In the genomic region with DNA sequence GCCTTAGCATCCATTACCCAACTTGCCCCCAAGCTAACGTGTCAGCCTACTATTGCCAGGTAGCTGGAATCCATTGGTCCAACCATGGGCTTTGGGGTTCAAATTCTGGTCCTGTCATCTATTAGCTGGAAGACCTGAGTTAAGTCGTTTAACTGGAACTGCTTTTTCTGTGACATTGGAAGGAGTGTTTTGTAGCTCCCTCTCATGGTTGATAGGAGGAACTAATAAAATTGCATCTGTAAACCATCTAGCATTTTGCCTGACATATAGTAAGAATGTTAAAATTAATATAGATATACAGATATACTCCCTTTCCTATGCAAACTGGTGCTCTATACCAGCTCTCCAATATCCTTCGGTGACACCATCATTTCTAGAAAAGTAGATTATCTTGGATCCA, we compare ENCODE assay signal across 12 cellular contexts. TPM values are rescaled to one million over a fixed set of nuclear protein-coding genes. Genes with fewer than 3 reads are reported as not detected.
DNase-seq lines count a peak whose midpoint lies in the region; ATAC-seq and TF ChIP-seq lines count a peak whose summit lies in the region.
"Had no signal": no experiment of that assay in that cellular context is flagged by ENCODE, and none has a peak within 500 bp of the region (broad histone marks: within the 10 kb centered on the region; RNA-seq: fewer than 3 reads in every experiment).

No MANE protein-coding gene starts in this region.

- peaks cover 31 to 50% of the 10 kb centered on the region in 2 donors for H3K27me3 Mint-ChIP-seq in stimulated activated naive B cell treated with anti-CD40 and anti-IgM and Interleukin-4, amounts not matched to agents 10 μg/mL and 1 μg/mL and 100 μg/mL, for 72 hours

- 76% methylated on average over 3 of the region's 3 CpGs for WGBS in SK-N-SH (ENCODE audit: low lambda C conversion rate)

- no peaks in the 10 kb centered on the region for H3K27me3 ChIP-seq in SK-N-SH (ENCODE audit: insufficient read depth)

- no peaks in the 10 kb centered on the region for H4K20me1 ChIP-seq in SK-N-SH (ENCODE audit: insufficient read depth)

- ATAC-seq in SK-N-SH treated with all-trans-retinoic acid at 6 μM for 48 hours: no peak
- no peak for ATAC-seq in GM21529 (IDR thresholded peaks at IDR 0.05; ENCODE audit: unreplicated experiment)
- ATAC-seq in stimulated activated naive B cell treated with anti-CD40 and anti-IgM and Interleukin-4, amounts not matched to agents 10 μg/mL and 1 μg/mL and 100 μg/mL, for 72 hours (replicated peaks): no peak
- no peak for ATAC-seq in HG03108 (IDR thresholded peaks at IDR 0.05; ENCODE audit: unreplicated experiment)
- ATAC-seq: left cardiac atrium had no signal

- CTCF ChIA-PET in SK-N-SH (lab: Yijun Ruan, JAX): interaction anchor here (0.6 to 2.0 kb wide), 14 partner anchors 11 to 455 kb away, joined by 3 to 28 read pairs (median 4); no protein-coding TSS in a partner anchor

- H3K27ac ChIP-seq in SK-N-SH (ENCODE audit: low read depth in 2 of 2, low read length in 1 of 2): no peak overlapping the region
- H3K27ac ChIP-seq: esophagus muscularis mucosa had no signal

- no peak overlapping the region for H3K27ac Mint-ChIP-seq in stimulated activated naive B cell treated with anti-CD40 and anti-IgM and Interleukin-4, amounts not matched to agents 10 μg/mL and 1 μg/mL and 100 μg/mL, for 72 hours
- H3K27ac Mint-ChIP-seq: activated CD4-positive, alpha-beta T cell treated with anti-CD3 and anti-CD28 coated beads, Interleukin-2, amount 10 ng/mL, durations not matched to agents 24 days and 14 days had no signal

- H3K4me3 ChIP-seq in SK-N-SH (ENCODE audit: low read depth in 2 of 2, low read length in 1 of 2) (no peak overlapping the region), choroid plexus epithelial cell (ENCODE audit: low read depth, low read length) (no peak overlapping the region), retinal pigment epithelial cell (ENCODE audit: low read length) (no peak overlapping the region)
- H3K4me3 ChIP-seq: esophagus muscularis mucosa had no signal

- DNase-seq in SK-N-SH: no peak
- DNase-seq in NAMALWA (ENCODE audit: low spot score): peak; percentile 47
- peak; percentile 48 for DNase-seq in choroid plexus epithelial cell (ENCODE audit: low read depth)
- no peak for DNase-seq in retinal pigment epithelial cell (ENCODE audit: low read depth)
- no peak for DNase-seq in stimulated activated naive B cell treated with anti-CD40 and anti-IgM and Interleukin-4, amounts not matched to agents 10 μg/mL and 1 μg/mL and 100 μg/mL, for 72 hours
- DNase-seq: activated CD4-positive, alpha-beta T cell treated with anti-CD3 and anti-CD28 coated beads, Interleukin-2, amount 10 ng/mL, durations not matched to agents 24 days and 14 days; left cardiac atrium; NCI-H1105 treated with DMSO at 0.1 percent for 48 hours had no signal

- H3K9me3 ChIP-seq in SK-N-SH: no peaks in the 10 kb centered on the region
- H3K9me3 ChIP-seq: esophagus muscularis mucosa had no signal

- H3K9me2 ChIP-seq in SK-N-SH: no peaks in the 10 kb centered on the region

- no peak overlapping the region for H3K9ac ChIP-seq in SK-N-SH

- no peaks in the 10 kb centered on the region for H3K36me3 Mint-ChIP-seq in stimulated activated naive B cell treated with anti-CD40 and anti-IgM and Interleukin-4, amounts not matched to agents 10 μg/mL and 1 μg/mL and 100 μg/mL, for 72 hours

- H3K4me2 ChIP-seq in SK-N-SH: no peak overlapping the region

- H3K9me3 Mint-ChIP-seq in stimulated activated naive B cell treated with anti-CD40 and anti-IgM and Interleukin-4, amounts not matched to agents 10 μg/mL and 1 μg/mL and 100 μg/mL, for 72 hours: no peaks in the 10 kb centered on the region
- H3K9me3 Mint-ChIP-seq: activated CD4-positive, alpha-beta T cell treated with anti-CD3 and anti-CD28 coated beads, Interleukin-2, amount 10 ng/mL, durations not matched to agents 24 days and 14 days had no signal

- no peaks in the 10 kb centered on the region for H3K36me3 ChIP-seq in SK-N-SH (replicated peaks in 1 of 2; ENCODE audit: control insufficient read depth in 1 of 2, insufficient read depth in 2 of 2, low read length in 1 of 2)
- H3K36me3 ChIP-seq: esophagus muscularis mucosa had no signal

- TF ChIP-seq CTCF in SK-N-SH (IDR thresholded peaks at IDR 0.05): peak; percentile 53
- peak; percentile 41 for TF ChIP-seq CTCF in choroid plexus epithelial cell (conservative IDR thresholded peaks at IDR 0.05; ENCODE audit: low read depth, low read length)
- peak; percentile 52 for TF ChIP-seq CTCF in retinal pigment epithelial cell (conservative IDR thresholded peaks at IDR 0.05; ENCODE audit: low read depth, low read length)

- H2AFZ ChIP-seq in SK-N-SH (ENCODE audit: low read depth): no peak overlapping the region

- TF ChIP-seq RAD21 in SK-N-SH (IDR thresholded peaks at IDR 0.05; ENCODE audit: low read length): 0 out of 2 replicates have a peak, but pooled peaks have one; percentile 12

- H3K4me1 ChIP-seq in SK-N-SH (ENCODE audit: control insufficient read depth in 1 of 2, insufficient read depth in 2 of 2, low read depth in 1 of 2, low read length in 1 of 2): peaks cover 0 to 11% of the 10 kb centered on the region in 2 experiments; a peak in 3 of 4 replicates

- H3K79me2 ChIP-seq in SK-N-SH (ENCODE audit: insufficient read depth): no peaks in the 10 kb centered on the region

- no peak overlapping the region for H3K4me3 Mint-ChIP-seq in stimulated activated naive B cell treated with anti-CD40 and anti-IgM and Interleukin-4, amounts not matched to agents 10 μg/mL and 1 μg/mL and 100 μg/mL, for 72 hours
- H3K4me3 Mint-ChIP-seq: activated CD4-positive, alpha-beta T cell treated with anti-CD3 and anti-CD28 coated beads, Interleukin-2, amount 10 ng/mL, durations not matched to agents 24 days and 14 days had no signal

- no peak for TF ChIP-seq EP300 in SK-N-SH (IDR thresholded peaks at IDR 0.05; ENCODE audit: borderline replicate concordance in 1 of 2, low read depth in 1 of 2, low read length in 1 of 2)

- POLR2A ChIA-PET in SK-N-SH (lab: Yijun Ruan, JAX): interaction anchor here (1.2 kb wide), 1 partner anchor 232 kb away, joined by 3 read pairs; no protein-coding TSS in a partner anchor

- peaks cover 13% of the 10 kb centered on the region for H3F3A ChIP-seq in SK-N-SH (replicated peaks; ENCODE audit: insufficient read depth)

- H3K4me1 Mint-ChIP-seq in stimulated activated naive B cell treated with anti-CD40 and anti-IgM and Interleukin-4, amounts not matched to agents 10 μg/mL and 1 μg/mL and 100 μg/mL, for 72 hours: no peaks in the 10 kb centered on the region
- H3K4me1 Mint-ChIP-seq: activated CD4-positive, alpha-beta T cell treated with anti-CD3 and anti-CD28 coated beads, Interleukin-2, amount 10 ng/mL, durations not matched to agents 24 days and 14 days had no signal

TF ChIP-seq in SK-N-SH, 30 proteins besides CTCF, POLR2A, EP300 and RAD21:
- TF ChIP-seq RXRA (IDR thresholded peaks at IDR 0.05; ENCODE audit: borderline replicate concordance, low read depth): no peak
- no peak for TF ChIP-seq GABPA (IDR thresholded peaks at IDR 0.05; ENCODE audit: low read depth)
- TF ChIP-seq FOXJ3 (CRISPR knock-in tag; IDR thresholded peaks at IDR 0.05): no peak
- TF ChIP-seq RCOR1 (IDR thresholded peaks at IDR 0.05; ENCODE audit: low read length): no peak

TF ChIP-seq in SK-N-SH treated with all-trans-retinoic acid at 6 μM for 48 hours, 23 proteins besides CTCF, POLR2A, EP300 and RAD21:
- TF ChIP-seq BACH2 (CRISPR knock-in tag; IDR thresholded peaks at IDR 0.05; ENCODE audit: borderline replicate concordance) (no peak), TCF4 (CRISPR knock-in tag; IDR thresholded peaks at IDR 0.05; ENCODE audit: borderline replicate concordance) (no peak), ZNF565 (CRISPR knock-in tag; conservative IDR thresholded peaks at IDR 0.05; ENCODE audit: low read depth) (no peak), ZFP3 (CRISPR knock-in tag; IDR thresholded peaks at IDR 0.05) (no peak), ZNF70 (CRISPR knock-in tag; IDR thresholded peaks at IDR 0.05) (no peak), ZFP30 (CRISPR knock-in tag; IDR thresholded peaks at IDR 0.05) (no peak), CSRNP3 (CRISPR knock-in tag; IDR thresholded peaks at IDR 0.05) (no peak), TOX (CRISPR knock-in tag; IDR thresholded peaks at IDR 0.05; ENCODE audit: borderline replicate concordance) (no peak), ISL1 (CRISPR knock-in tag; IDR thresholded peaks at IDR 0.05) (no peak), ZC3H10 (CRISPR knock-in tag; IDR thresholded peaks at IDR 0.05) (no peak), ESRRG (CRISPR knock-in tag; IDR thresholded peaks at IDR 0.05) (no peak)

RNA-seq across cellular contexts. Expression of gene SLF2, which starts 23.8 kb away (rescaled TPM):
- 6.3 and 7.5 TPM in 2 replicates for polyA plus RNA-seq in SK-N-SH (2012; rRNA removed)
- polyA plus RNA-seq in SK-N-SH (2012; cell fraction: cytosol; rRNA removed): 4.9 and 5.0 TPM in 2 replicates
- polyA plus RNA-seq in SK-N-SH (2012; cell fraction: nucleus; rRNA removed): 20.7 and 25.6 TPM in 2 replicates

Comparison
In these comparisons a context has a peak if more than half of its experiments do, and no peak if none do; other contexts are left out.
1. DNase-seq: peak in NAMALWA (single experiment) and choroid plexus epithelial cell (single experiment); none in SK-N-SH (single experiment), retinal pigment epithelial cell (single experiment) and stimulated activated naive B cell treated with anti-CD40 and anti-IgM and Interleukin-4, amounts not matched to agents 10 μg/mL and 1 μg/mL and 100 μg/mL, for 72 hours (single experiment).
2. Peak in every context shown above with its lines, with median percentiles within 50 percentile points of each other: CTCF ChIP-seq.